14 cellular contexts compared by ENCODE assay signal in genomic region chr4:132646186-132646585, GRCh38.
DNase-seq lines count a peak whose midpoint lies in the region; ATAC-seq, FAIRE-seq and TF ChIP-seq lines count a peak whose summit lies in the region.
"Had no signal": no experiment of that assay in that cellular context is flagged by ENCODE, and none has a peak within 500 bp of the region (broad histone marks: within the 10 kb centered on the region; RNA-seq: fewer than 3 reads in every experiment).

No MANE protein-coding gene starts in this region.

- H3K4me1 Mint-ChIP-seq in HFFc6 (ENCODE audit: low read depth) = no peaks in the 10 kb centered on the region; the same call in 1 of the 2 replicates
- H3K4me1 Mint-ChIP-seq: activated naive CD8-positive, alpha-beta T cell treated with anti-CD3 and anti-CD28 coated beads, Interleukin-2, amount 50 U/mL, for 24 hours; IgD-negative memory B cell had no signal

- TF ChIP-seq EP300 in HepG2 (IDR thresholded peaks at IDR 0.05; ENCODE audit: low read depth in 2 of 2, low read length in 2 of 2) (no peak), HepG2 (CRISPR knock-in tag; IDR thresholded peaks at IDR 0.05; ENCODE audit: borderline replicate concordance) (no peak)

- H3K4me3 ChIP-seq in uterus (no peak overlapping the region), HepG2 (replicated peaks in 1 of 3; ENCODE audit: insufficient read depth in 1 of 3, low read depth in 2 of 3, low read length in 3 of 3) (no peak overlapping the region)
- H3K4me3 ChIP-seq: upper lobe of left lung had no signal

- H3K4me1 ChIP-seq in uterus (no peaks in the 10 kb centered on the region), HepG2 (ENCODE audit: insufficient read depth, low read length) (no peaks in the 10 kb centered on the region)
- H3K4me1 ChIP-seq: upper lobe of left lung had no signal

- H3K9me3 ChIP-seq in uterus (no peaks in the 10 kb centered on the region), HepG2 (ENCODE audit: low read length) (no peaks in the 10 kb centered on the region)
- H3K9me3 ChIP-seq: upper lobe of left lung had no signal

- H3K27me3 Mint-ChIP-seq in HFFc6 (ENCODE audit: insufficient read depth) = no peaks in the 10 kb centered on the region
- H3K27me3 Mint-ChIP-seq: activated CD4-positive, alpha-beta memory T cell treated with anti-CD3 and anti-CD28 coated beads for 36 hours; activated naive CD8-positive, alpha-beta T cell treated with anti-CD3 and anti-CD28 coated beads, Interleukin-2, amount 50 U/mL, for 24 hours; IgD-negative memory B cell had no signal

- no TSS peak for BruUV-seq in HepG2 (replicated peaks; lab: Mats Ljungman, UMichigan)

- POLR2A ChIA-PET in HepG2 (lab: Yijun Ruan, JAX) = no interaction called here

- H3K9me3 Mint-ChIP-seq in HFFc6 = peaks cover 4% of the 10 kb centered on the region; the same call in 1 of the 2 replicates
- H3K9me3 Mint-ChIP-seq: activated naive CD8-positive, alpha-beta T cell treated with anti-CD3 and anti-CD28 coated beads, Interleukin-2, amount 50 U/mL, for 24 hours had no signal

- H3K4me3 Mint-ChIP-seq in HFFc6 = no peak overlapping the region
- H3K4me3 Mint-ChIP-seq: activated CD4-positive, alpha-beta memory T cell treated with anti-CD3 and anti-CD28 coated beads for 36 hours; activated naive CD8-positive, alpha-beta T cell treated with anti-CD3 and anti-CD28 coated beads, Interleukin-2, amount 50 U/mL, for 24 hours; IgD-negative memory B cell had no signal

- TF ChIP-seq POLR2A in uterus (IDR thresholded peaks at IDR 0.05) (no peak), HepG2 (IDR thresholded peaks at IDR 0.05; ENCODE audit: insufficient read depth in 1 of 2, low read depth in 2 of 2, low read length in 2 of 2) (no peak)

- H3K9ac ChIP-seq in HepG2 (ENCODE audit: insufficient read depth, low read depth, low read length) = no peak overlapping the region

- no peaks in the 10 kb centered on the region for H4K20me1 ChIP-seq in HepG2 (ENCODE audit: insufficient read depth, low read length)

- no peak overlapping the region for H3K27ac Mint-ChIP-seq in HFFc6
- H3K27ac Mint-ChIP-seq: activated CD4-positive, alpha-beta memory T cell treated with anti-CD3 and anti-CD28 coated beads for 36 hours; activated naive CD8-positive, alpha-beta T cell treated with anti-CD3 and anti-CD28 coated beads, Interleukin-2, amount 50 U/mL, for 24 hours; IgD-negative memory B cell had no signal

- H3K4me2 ChIP-seq in HepG2 (ENCODE audit: low read depth, low read length) = no peak overlapping the region

- H3K27ac ChIP-seq in uterus = no peak overlapping the region
- no peak overlapping the region for H3K27ac ChIP-seq in HepG2 (ENCODE audit: extremely low read length, insufficient read depth, low read length)
- H3K27ac ChIP-seq: upper lobe of left lung had no signal

- no peaks in the 10 kb centered on the region for H3K36me3 ChIP-seq in uterus
- no peaks in the 10 kb centered on the region for H3K36me3 ChIP-seq in HepG2 (replicated peaks in 1 of 2; ENCODE audit: control insufficient read depth in 1 of 2, insufficient read depth in 2 of 2, low read length in 2 of 2)
- H3K36me3 ChIP-seq: upper lobe of left lung had no signal

- FAIRE-seq in HepG2 (lab: Jason Lieb, UNC) = no peak

- peak; percentile 2 for DNase-seq in HFFc6
- peak; percentile 0 for DNase-seq in renal cortical epithelial cell (ENCODE audit: low read depth)
- DNase-seq in uterus = no peak
- no peak for DNase-seq in NCI-H1694 (lab: John Stamatoyannopoulos, UW)
- DNase-seq in HepG2 (ENCODE audit: low spot score) = no peak
- DNase-seq: activated CD4-positive, alpha-beta memory T cell treated with anti-CD3 and anti-CD28 coated beads for 36 hours; activated naive CD8-positive, alpha-beta T cell treated with anti-CD3 and anti-CD28 coated beads, Interleukin-2, amount 50 U/mL, for 24 hours; Calu3; NCI-H446; right cardiac atrium; upper lobe of left lung had no signal

- no peaks in the 10 kb centered on the region for H3K36me3 Mint-ChIP-seq in HFFc6 (ENCODE audit: low read depth)
- H3K36me3 Mint-ChIP-seq: activated CD4-positive, alpha-beta memory T cell treated with anti-CD3 and anti-CD28 coated beads for 36 hours; IgD-negative memory B cell had no signal

- ATAC-seq in GM18873 (IDR thresholded peaks at IDR 0.05; ENCODE audit: low FRiP score, unreplicated experiment) = peak; percentile 76
- ATAC-seq in HG03342 (IDR thresholded peaks at IDR 0.05; ENCODE audit: unreplicated experiment) = peak; percentile 92
- ATAC-seq in HepG2 = no peak
- ATAC-seq: activated naive CD8-positive, alpha-beta T cell treated with anti-CD3 and anti-CD28 coated beads, Interleukin-2, amount 50 U/mL, for 24 hours; right cardiac atrium had no signal

- intact Hi-C loops in uterus (cut with DNase I; ENCODE audit: low total_unique reads) (no loop called here), HepG2 (cut with micrococcal nuclease; ENCODE audit: unreplicated experiment) (loop anchor here (10.0 kb wide), 1 partner anchor 1551 kb away; no protein-coding TSS in a partner anchor)

- WGBS in HepG2 (ENCODE audit: low lambda C conversion rate) = 0% methylated on average over 2 of the region's 2 CpGs

- H3K27me3 ChIP-seq in uterus (no peaks in the 10 kb centered on the region), HepG2 (ENCODE audit: control insufficient read depth in 1 of 2, insufficient read depth in 2 of 2, low read length in 2 of 2) (no peaks in the 10 kb centered on the region)
- H3K27me3 ChIP-seq: upper lobe of left lung had no signal

- no peak overlapping the region for H2AFZ ChIP-seq in HepG2 (ENCODE audit: low read length)

- H3K79me2 ChIP-seq in HepG2 (ENCODE audit: insufficient read depth, low read length) = no peaks in the 10 kb centered on the region

- no peak for TF ChIP-seq RAD21 in HepG2 (CRISPR knock-in tag; IDR thresholded peaks at IDR 0.05)

- in situ Hi-C loops in HepG2 (cut with HindIII; ENCODE audit: extremely low pct_ligation_motif_present, low pct_unique_long_range_greater_than_20kb) = loop anchor here (25.0 kb wide), 1 partner anchor 1559 kb away; no protein-coding TSS in a partner anchor

- CTCF ChIA-PET in HepG2 (lab: Yijun Ruan, JAX; ENCODE audit: low intra/inter-chr PET ratio, low total read pairs) = no interaction called here

- TF ChIP-seq CTCF in HFFc6 (IDR thresholded peaks at IDR 0.05) (no peak), uterus (IDR thresholded peaks at IDR 0.05) (no peak), HepG2 (CRISPR knock-in tag; IDR thresholded peaks at IDR 0.05) (no peak)

TF ChIP-seq in HepG2, 621 proteins besides CTCF, POLR2A, EP300 and RAD21 (continues in another document):
- TF ChIP-seq ZNF780A (CRISPR knock-in tag; IDR thresholded peaks at IDR 0.05) (no peak), ZNF547 (CRISPR knock-in tag; IDR thresholded peaks at IDR 0.05) (no peak), E2F2 (CRISPR knock-in tag; IDR thresholded peaks at IDR 0.05; ENCODE audit: borderline replicate concordance) (no peak), ZNF501 (CRISPR knock-in tag; IDR thresholded peaks at IDR 0.05) (no peak), GATA4 (IDR thresholded peaks at IDR 0.05; ENCODE audit: borderline replicate concordance, low read depth) (no peak), SMAD9 (CRISPR knock-in tag; IDR thresholded peaks at IDR 0.05) (no peak), GTF2F1 (IDR thresholded peaks at IDR 0.05; ENCODE audit: low read length) (no peak), ZNF260 (CRISPR knock-in tag; IDR thresholded peaks at IDR 0.05; ENCODE audit: borderline replicate concordance, low read depth) (no peak)

Comparison
In these comparisons a context has a peak if more than half of its experiments do, and no peak if none do; other contexts are left out.
1. DNase-seq: peak in HFFc6 (single experiment) and renal cortical epithelial cell (single experiment); none in uterus (0 of 2), NCI-H1694 (single experiment) and HepG2 (single experiment).